ENCODE assay signal across 1 cellular context in the genomic region with DNA sequence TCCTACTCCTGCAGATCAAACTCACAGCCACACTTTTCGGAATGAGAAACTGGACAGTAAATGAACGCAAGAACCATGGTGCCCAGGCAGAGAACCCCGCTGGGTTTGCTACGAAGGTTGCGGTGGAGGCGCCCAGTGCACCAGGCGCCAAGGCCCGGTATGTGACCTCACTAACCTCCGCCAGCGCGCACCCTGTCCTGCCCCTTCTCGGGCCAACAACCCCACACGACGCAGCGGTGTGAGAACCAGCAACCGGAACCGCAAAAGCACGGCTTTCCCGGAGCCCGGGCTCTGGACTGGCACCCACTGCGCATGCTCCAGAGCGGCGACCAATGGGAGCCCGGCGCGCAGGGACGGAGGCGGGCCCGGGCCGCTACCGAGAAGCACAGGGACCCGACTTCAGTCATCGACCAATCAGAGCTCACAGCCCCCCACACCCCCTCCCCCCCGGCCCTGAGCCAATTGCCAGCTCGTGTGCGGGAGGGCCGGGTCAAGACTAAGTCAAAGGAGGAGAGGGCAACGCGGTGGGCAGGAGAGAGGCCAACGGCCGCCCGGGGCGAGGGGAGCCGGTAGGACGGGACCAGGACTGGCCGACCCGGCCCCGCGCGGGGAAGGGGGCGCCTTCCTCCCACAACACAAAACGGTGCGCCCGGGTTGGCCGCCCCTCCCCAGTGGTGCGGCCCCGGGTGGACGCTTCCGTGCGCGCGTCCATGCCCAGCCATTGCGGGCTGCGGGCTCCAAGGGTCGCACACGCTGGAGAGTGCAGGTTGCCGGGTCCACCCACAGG.
TF ChIP-seq lines count a peak whose summit lies in the region.

No MANE protein-coding gene starts in this region.

TF ChIP-seq in HepG2, 621 proteins besides CTCF, POLR2A, EP300 and RAD21 (continued from another document and continues in another):
- TF ChIP-seq, protein P1, sequence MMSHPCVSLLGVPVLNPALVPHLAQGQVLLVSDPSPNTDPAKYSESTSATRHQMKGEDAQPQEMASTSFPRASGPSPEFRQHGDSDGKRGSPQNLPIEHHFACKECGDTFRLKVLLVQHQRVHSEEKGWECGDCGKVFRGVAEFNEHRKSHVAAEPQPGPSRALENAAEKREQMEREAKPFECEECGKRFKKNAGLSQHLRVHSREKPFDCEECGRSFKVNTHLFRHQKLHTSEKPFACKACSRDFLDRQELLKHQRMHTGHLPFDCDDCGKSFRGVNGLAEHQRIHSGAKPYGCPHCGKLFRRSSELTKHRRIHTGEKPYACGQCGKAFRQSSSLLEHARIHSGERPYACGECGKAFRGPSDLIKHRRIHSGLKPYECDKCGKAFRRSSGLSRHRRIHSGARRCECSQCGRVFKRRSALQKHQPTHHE (CRISPR knock-in tag; IDR thresholded peaks at IDR 0.05; ENCODE audit: borderline replicate concordance) = no peak
- TF ChIP-seq MLXIP (CRISPR knock-in tag; IDR thresholded peaks at IDR 0.05; ENCODE audit: borderline replicate concordance) (no peak), NCOA5 (CRISPR knock-in tag; IDR thresholded peaks at IDR 0.05) (no peak), ELF1 (CRISPR knock-in tag; IDR thresholded peaks at IDR 0.05) (peak; percentile 78), BORCS8-MEF2B (CRISPR knock-in tag; IDR thresholded peaks at IDR 0.05) (0 out of 2 replicates have a peak, but pooled peaks have one; percentile 16), ZNF10 (CRISPR knock-in tag; IDR thresholded peaks at IDR 0.05; ENCODE audit: borderline replicate concordance, low read depth) (no peak), E2F5 (CRISPR knock-in tag; conservative IDR thresholded peaks at IDR 0.05) (no peak; the same call in 1 of the 2 replicates), ZNF547 (CRISPR knock-in tag; IDR thresholded peaks at IDR 0.05) (peak; percentile 61; the same call in 1 of the 2 replicates), ZZZ3 (CRISPR knock-in tag; IDR thresholded peaks at IDR 0.05; ENCODE audit: borderline replicate concordance) (no peak), ZNF710 (CRISPR knock-in tag; IDR thresholded peaks at IDR 0.05; ENCODE audit: borderline replicate concordance) (peak; percentile 46; the same call in 1 of the 2 replicates), CBX5 (CRISPR knock-in tag; IDR thresholded peaks at IDR 0.05; ENCODE audit: borderline replicate concordance) (no peak), RBM22 (optimal IDR thresholded peaks at IDR 0.05; ENCODE audit: low read length) (no peak), FOXC1 (CRISPR knock-in tag; IDR thresholded peaks at IDR 0.05; ENCODE audit: borderline replicate concordance) (peak; percentile 67; the same call in 1 of the 2 replicates), ZFP82 (CRISPR knock-in tag; IDR thresholded peaks at IDR 0.05; ENCODE audit: borderline replicate concordance) (no peak), ZNF670 (CRISPR knock-in tag; IDR thresholded peaks at IDR 0.05; ENCODE audit: borderline replicate concordance) (peak; percentile 48; the same call in 1 of the 2 replicates), ZNF331 (CRISPR knock-in tag; IDR thresholded peaks at IDR 0.05) (0 out of 2 replicates have a peak, but pooled peaks have one; percentile 15), NFKBIZ (CRISPR knock-in tag; IDR thresholded peaks at IDR 0.05) (no peak), TERF1 (CRISPR knock-in tag; IDR thresholded peaks at IDR 0.05) (no peak), PAF1 (CRISPR knock-in tag; IDR thresholded peaks at IDR 0.05) (no peak), ZNF607 (CRISPR knock-in tag; IDR thresholded peaks at IDR 0.05; ENCODE audit: borderline replicate concordance) (0 out of 2 replicates have a peak, but pooled peaks have one; percentile 46), ZSCAN9 (CRISPR knock-in tag; IDR thresholded peaks at IDR 0.05; ENCODE audit: borderline replicate concordance) (peak; percentile 51; the same call in 1 of the 2 replicates), NRL (CRISPR knock-in tag; IDR thresholded peaks at IDR 0.05; ENCODE audit: borderline replicate concordance) (no peak), ESRRA (CRISPR knock-in tag; IDR thresholded peaks at IDR 0.05; ENCODE audit: low read depth) (no peak), SIX1 (CRISPR knock-in tag; IDR thresholded peaks at IDR 0.05; ENCODE audit: borderline replicate concordance) (no peak), KMT2B (CRISPR knock-in tag; IDR thresholded peaks at IDR 0.05) (peak; percentile 64; the same call in 1 of the 2 replicates), ATF7-NPFF (CRISPR knock-in tag; IDR thresholded peaks at IDR 0.05; ENCODE audit: low read depth) (peak; percentile 28; the same call in 1 of the 2 replicates), EEA1 (CRISPR knock-in tag; IDR thresholded peaks at IDR 0.05; ENCODE audit: borderline replicate concordance) (no peak), ZNF460 (CRISPR knock-in tag; IDR thresholded peaks at IDR 0.05; ENCODE audit: borderline replicate concordance) (no peak), FOXO4 (CRISPR knock-in tag; conservative IDR thresholded peaks at IDR 0.05) (no peak), ZNF207 (IDR thresholded peaks at IDR 0.05; ENCODE audit: borderline replicate concordance) (no peak), SKI (IDR thresholded peaks at IDR 0.05; ENCODE audit: partially characterized antibody) (peak; percentile 22), STAG1 (CRISPR knock-in tag; IDR thresholded peaks at IDR 0.05) (no peak), CREB1 (IDR thresholded peaks at IDR 0.05) (peak; percentile 40; the same call in 1 of the 2 replicates), CREB1 (CRISPR knock-in tag; IDR thresholded peaks at IDR 0.05) (no peak), IKZF1 (IDR thresholded peaks at IDR 0.05) (no peak), ZNF337 (CRISPR knock-in tag; IDR thresholded peaks at IDR 0.05; ENCODE audit: borderline replicate concordance, low read depth) (no peak), NR2C2 (CRISPR knock-in tag; IDR thresholded peaks at IDR 0.05; ENCODE audit: borderline replicate concordance) (peak; percentile 60; the same call in 1 of the 2 replicates), PITX1 (CRISPR knock-in tag; IDR thresholded peaks at IDR 0.05) (no peak), ZNF557 (CRISPR knock-in tag; IDR thresholded peaks at IDR 0.05) (no peak), REL (CRISPR knock-in tag; conservative IDR thresholded peaks at IDR 0.05) (no peak), ZNF17 (CRISPR knock-in tag; IDR thresholded peaks at IDR 0.05) (no peak)
- TF ChIP-seq, protein P2, sequence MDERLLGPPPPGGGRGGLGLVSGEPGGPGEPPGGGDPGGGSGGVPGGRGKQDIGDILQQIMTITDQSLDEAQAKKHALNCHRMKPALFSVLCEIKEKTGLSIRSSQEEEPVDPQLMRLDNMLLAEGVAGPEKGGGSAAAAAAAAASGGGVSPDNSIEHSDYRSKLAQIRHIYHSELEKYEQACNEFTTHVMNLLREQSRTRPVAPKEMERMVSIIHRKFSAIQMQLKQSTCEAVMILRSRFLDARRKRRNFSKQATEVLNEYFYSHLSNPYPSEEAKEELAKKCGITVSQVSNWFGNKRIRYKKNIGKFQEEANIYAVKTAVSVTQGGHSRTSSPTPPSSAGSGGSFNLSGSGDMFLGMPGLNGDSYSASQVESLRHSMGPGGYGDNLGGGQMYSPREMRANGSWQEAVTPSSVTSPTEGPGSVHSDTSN (CRISPR knock-in tag; IDR thresholded peaks at IDR 0.05) = no peak
- TF ChIP-seq, protein P3, sequence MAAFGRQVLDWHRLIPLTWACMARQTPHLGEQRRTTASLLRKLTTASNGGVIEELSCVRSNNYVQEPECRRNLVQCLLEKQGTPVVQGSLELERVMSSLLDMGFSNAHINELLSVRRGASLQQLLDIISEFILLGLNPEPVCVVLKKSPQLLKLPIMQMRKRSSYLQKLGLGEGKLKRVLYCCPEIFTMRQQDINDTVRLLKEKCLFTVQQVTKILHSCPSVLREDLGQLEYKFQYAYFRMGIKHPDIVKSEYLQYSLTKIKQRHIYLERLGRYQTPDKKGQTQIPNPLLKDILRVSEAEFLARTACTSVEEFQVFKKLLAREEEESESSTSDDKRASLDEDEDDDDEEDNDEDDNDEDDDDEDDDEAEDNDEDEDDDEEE (CRISPR knock-in tag; IDR thresholded peaks at IDR 0.05) = no peak
- TF ChIP-seq, protein P4, sequence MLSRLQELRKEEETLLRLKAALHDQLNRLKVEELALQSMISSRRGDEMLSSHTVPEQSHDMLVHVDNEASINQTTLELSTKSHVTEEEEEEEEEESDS (CRISPR knock-in tag; IDR thresholded peaks at IDR 0.05; ENCODE audit: borderline replicate concordance) = no peak
- TF ChIP-seq, protein P5, sequence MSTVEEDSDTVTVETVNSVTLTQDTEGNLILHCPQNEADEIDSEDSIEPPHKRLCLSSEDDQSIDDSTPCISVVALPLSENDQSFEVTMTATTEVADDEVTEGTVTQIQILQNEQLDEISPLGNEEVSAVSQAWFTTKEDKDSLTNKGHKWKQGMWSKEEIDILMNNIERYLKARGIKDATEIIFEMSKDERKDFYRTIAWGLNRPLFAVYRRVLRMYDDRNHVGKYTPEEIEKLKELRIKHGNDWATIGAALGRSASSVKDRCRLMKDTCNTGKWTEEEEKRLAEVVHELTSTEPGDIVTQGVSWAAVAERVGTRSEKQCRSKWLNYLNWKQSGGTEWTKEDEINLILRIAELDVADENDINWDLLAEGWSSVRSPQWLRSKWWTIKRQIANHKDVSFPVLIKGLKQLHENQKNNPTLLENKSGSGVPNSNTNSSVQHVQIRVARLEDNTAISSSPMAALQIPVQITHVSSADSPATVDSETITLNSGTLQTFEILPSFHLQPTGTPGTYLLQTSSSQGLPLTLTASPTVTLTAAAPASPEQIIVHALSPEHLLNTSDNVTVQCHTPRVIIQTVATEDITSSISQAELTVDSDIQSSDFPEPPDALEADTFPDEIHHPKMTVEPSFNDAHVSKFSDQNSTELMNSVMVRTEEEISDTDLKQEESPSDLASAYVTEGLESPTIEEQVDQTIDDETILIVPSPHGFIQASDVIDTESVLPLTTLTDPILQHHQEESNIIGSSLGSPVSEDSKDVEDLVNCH (CRISPR knock-in tag; IDR thresholded peaks at IDR 0.05) = 0 out of 2 replicates have a peak, but pooled peaks have one; percentile 36
